Comparison of ENCODE assay signal across 8 cellular contexts in genomic region chr19:19105365-19106060, GRCh38. TPM values are rescaled to one million over a fixed set of nuclear protein-coding genes. Genes with fewer than 3 reads are reported as not detected.
DNase-seq lines count a peak whose midpoint lies in the region; TF ChIP-seq lines count a peak whose summit lies in the region.

No MANE protein-coding gene starts in this region.

- H2AFZ ChIP-seq in fibroblast of lung (ENCODE audit: low read length): peak overlapping the region; percentile 89
- no peak overlapping the region for H2AFZ ChIP-seq in osteoblast (ENCODE audit: low read length)

- H3K4me3 ChIP-seq in fibroblast of lung (replicated peaks in 1 of 4; ENCODE audit: control extremely low read depth in 1 of 4, insufficient read depth in 1 of 4, low read depth in 3 of 4, low read length in 4 of 4) (peak overlapping the region; percentile 22 to 48 (median 42)), osteoblast (ENCODE audit: insufficient read depth, low read length) (peak overlapping the region; percentile 30)

- H3K36me3 ChIP-seq in fibroblast of lung (ENCODE audit: control insufficient read depth, insufficient read depth, low read length) (no peaks in the 10 kb centered on the region), osteoblast (ENCODE audit: insufficient read depth, low read length) (no peaks in the 10 kb centered on the region)

- DNase-seq in DMS153 treated with DMSO at 0.1 percent for 48 hours (lab: John Stamatoyannopoulos, UW; ENCODE audit: unreplicated experiment): peak; percentile 66
- peak; percentile 81 for DNase-seq in NCI-H82 (lab: John Stamatoyannopoulos, UW)
- DNase-seq in fibroblast of lung (ENCODE audit: low read depth in 2 of 2): peak; percentile 52 to 55
- peak; percentile 84 for DNase-seq in osteoblast (ENCODE audit: insufficient read length, low spot score, missing footprints)
- DNase-seq in activated effector memory CD4-positive, alpha-beta T cell treated with anti-CD3 and anti-CD28 coated beads, Interleukin-2, amount 50 U/mL, for 16 hours: no peak
- DNase-seq in amniotic stem cell (lab: John Stamatoyannopoulos, UW): no peak
- DNase-seq in stimulated activated CD4-positive, alpha-beta T cell treated with anti-CD3 and anti-CD28 coated beads, Interleukin-2, amount 100 ng/mL, for 48 hours: no peak
- DNase-seq in GM19240 (ENCODE audit: insufficient read length, low spot score): no peak

- no peaks in the 10 kb centered on the region for H3K27me3 ChIP-seq in fibroblast of lung (ENCODE audit: control insufficient read depth, insufficient read depth, low read length)
- no peaks in the 10 kb centered on the region for H3K27me3 ChIP-seq in osteoblast (ENCODE audit: insufficient read depth, low read length)

- no peaks in the 10 kb centered on the region for H3K79me2 ChIP-seq in fibroblast of lung (ENCODE audit: control insufficient read depth, insufficient read depth, low read length)
- no peaks in the 10 kb centered on the region for H3K79me2 ChIP-seq in osteoblast (ENCODE audit: insufficient read depth, low read length)

- H3K9me3 ChIP-seq in fibroblast of lung (ENCODE audit: control insufficient read depth, insufficient read depth, low read depth, low read length) (no peaks in the 10 kb centered on the region), osteoblast (ENCODE audit: low read depth, low read length) (no peaks in the 10 kb centered on the region)

- H3K9ac ChIP-seq in fibroblast of lung (ENCODE audit: insufficient read depth, low read length): peak overlapping the region; percentile 16

- peak overlapping the region; percentile 10 for H3K27ac ChIP-seq in fibroblast of lung (ENCODE audit: insufficient read depth, low read length)
- no peak overlapping the region for H3K27ac ChIP-seq in osteoblast (ENCODE audit: low read depth, low read length)

- H4K20me1 ChIP-seq in fibroblast of lung (ENCODE audit: control insufficient read depth, extremely low read depth, insufficient read depth, low read length): no peaks in the 10 kb centered on the region
- no peaks in the 10 kb centered on the region for H4K20me1 ChIP-seq in osteoblast (ENCODE audit: insufficient read depth, low read length)

- H3K4me2 ChIP-seq in fibroblast of lung (ENCODE audit: extremely low read depth, insufficient read depth, low read length): peak overlapping the region; percentile 80
- H3K4me2 ChIP-seq in osteoblast (ENCODE audit: insufficient read depth, low read length): peak overlapping the region; percentile 39

- TF ChIP-seq CTCF in fibroblast of lung (conservative IDR thresholded peaks at IDR 0.05 in 1 of 2, IDR thresholded peaks at IDR 0.05 in 1 of 2; ENCODE audit: low read depth in 1 of 2, low read length in 2 of 2) (no peak), osteoblast (IDR thresholded peaks at IDR 0.05; ENCODE audit: extremely low read depth, low read depth, low read length) (no peak)

- H3K4me1 ChIP-seq in fibroblast of lung (ENCODE audit: control insufficient read depth, extremely low read depth, insufficient read depth, low read length): peaks cover 5% of the 10 kb centered on the region
- peaks cover 3% of the 10 kb centered on the region for H3K4me1 ChIP-seq in osteoblast (ENCODE audit: insufficient read depth, low read length)

RNA-seq across cellular contexts. Expression of gene TMEM161A, which starts 32.8 kb away (rescaled TPM):
- total RNA-seq in fibroblast of lung (21.1 and 23.8 TPM in 2 replicates), osteoblast (13.8 and 15.9 TPM in 2 replicates)
- polyA plus RNA-seq in fibroblast of lung: 9.4 and 11.8 TPM in 2 replicates
- 15.4 and 17.3 TPM in 2 replicates for polyA plus RNA-seq in fibroblast of lung (2012)
- 56.0 and 84.3 TPM in 2 replicates for polyA minus RNA-seq in fibroblast of lung (ENCODE audit: low replicate concordance)

RNA-seq across cellular contexts. Expression of gene SLC25A42, which starts 41.7 kb away (rescaled TPM):
- total RNA-seq in fibroblast of lung (4.9 and 7.1 TPM in 2 replicates), osteoblast (5.4 and 5.6 TPM in 2 replicates)
- 3.5 and 3.6 TPM in 2 replicates for polyA plus RNA-seq in fibroblast of lung
- polyA plus RNA-seq in fibroblast of lung (2012): 5.6 and 5.9 TPM in 2 replicates
- 4.8 and 11.4 TPM in 2 replicates for polyA minus RNA-seq in fibroblast of lung (ENCODE audit: low replicate concordance)

Comparison
In these comparisons a context has a peak if more than half of its experiments do, and no peak if none do; other contexts are left out.
1. DNase-seq: peak in DMS153 treated with DMSO at 0.1 percent for 48 hours (single experiment), NCI-H82 (single experiment), fibroblast of lung (2 of 2) and osteoblast (single experiment); none in activated effector memory CD4-positive, alpha-beta T cell treated with anti-CD3 and anti-CD28 coated beads, Interleukin-2, amount 50 U/mL, for 16 hours (single experiment), amniotic stem cell (single experiment), stimulated activated CD4-positive, alpha-beta T cell treated with anti-CD3 and anti-CD28 coated beads, Interleukin-2, amount 100 ng/mL, for 48 hours (0 of 2) and GM19240 (single experiment).